14 cellular contexts compared by ENCODE assay signal in genomic region chr22:48093981-48094380, GRCh38.
A peak's percentile ranks its signal among the peaks of the same experiment; 100 is the strongest.
DNase-seq lines count a peak whose midpoint lies in the region; FAIRE-seq and TF ChIP-seq lines count a peak whose summit lies in the region.
"Had no signal": no experiment of that assay in that cellular context is flagged by ENCODE, and none has a peak within 500 bp of the region (broad histone marks: within the 10 kb centered on the region; RNA-seq: fewer than 3 reads in every experiment).

No MANE protein-coding gene starts in this region.

- no peak overlapping the region for H4K8ac ChIP-seq in neuronal stem cell (ENCODE audit: low read depth, low read length)

- H4K20me1 ChIP-seq in BLaER1: no peaks in the 10 kb centered on the region

- H3K9me3 ChIP-seq in BLaER1 (no peaks in the 10 kb centered on the region), neuronal stem cell (replicated peaks in 1 of 2; ENCODE audit: control insufficient read depth in 2 of 2, insufficient read depth in 1 of 2, low read depth in 1 of 2, low read length in 2 of 2) (no peaks in the 10 kb centered on the region)
- H3K9me3 ChIP-seq: A549, HAP-1 had no signal

- H2AK5ac ChIP-seq in neuronal stem cell (ENCODE audit: low read depth, low read length): no peak overlapping the region

- H3K27ac ChIP-seq in BLaER1 (no peak overlapping the region), neuronal stem cell (replicated peaks; ENCODE audit: low read length) (no peak overlapping the region)
- H3K27ac ChIP-seq: A549 had no signal

- H4K91ac ChIP-seq in neuronal stem cell (ENCODE audit: low read depth, low read length, poor library complexity): no peak overlapping the region

- no peak overlapping the region for H2BK15ac ChIP-seq in neuronal stem cell (ENCODE audit: low read length)

- no peaks in the 10 kb centered on the region for H3K27me3 ChIP-seq in BLaER1
- peaks cover 0 to 3% (median 0%) of the 10 kb centered on the region in 3 experiments for H3K27me3 ChIP-seq in neuronal stem cell (ENCODE audit: control insufficient read depth in 3 of 3, insufficient read depth in 3 of 3, low read depth in 1 of 3, low read length in 3 of 3)

- H3K23ac ChIP-seq in neuronal stem cell (ENCODE audit: low read depth, low read length, poor library complexity): no peak overlapping the region

- no peak overlapping the region for H2BK120ac ChIP-seq in neuronal stem cell (ENCODE audit: low read depth, low read length)

- H3K79me1 ChIP-seq in neuronal stem cell (ENCODE audit: low read depth, low read length): no peaks in the 10 kb centered on the region

- no peak overlapping the region for H2BK12ac ChIP-seq in neuronal stem cell (ENCODE audit: low read length)

- H3K18ac ChIP-seq in neuronal stem cell (ENCODE audit: low read length): no peak overlapping the region

- H3K9ac ChIP-seq in BLaER1 (no peak overlapping the region), neuronal stem cell (ENCODE audit: low read depth, low read length, poor library complexity) (no peak overlapping the region)

- H3K4me2 ChIP-seq in BLaER1: peak overlapping the region; percentile 50
- no peak overlapping the region for H3K4me2 ChIP-seq in neuronal stem cell (ENCODE audit: insufficient read depth, low read length, poor library complexity, severe bottlenecking)
- H3K4me2 ChIP-seq: A549 had no signal

- H3K36me3 ChIP-seq in BLaER1: no peaks in the 10 kb centered on the region
- H3K36me3 ChIP-seq in neuronal stem cell (replicated peaks in 1 of 2; ENCODE audit: control insufficient read depth in 2 of 2, insufficient read depth in 2 of 2, low read length in 2 of 2): no peaks in the 10 kb centered on the region
- H3K36me3 ChIP-seq: HAP-1 had no signal

- no peak for TF ChIP-seq POLR2A in GM12891 (IDR thresholded peaks at IDR 0.05; ENCODE audit: low read depth, low read length)

- H3K4me3 ChIP-seq in BLaER1 (no peak overlapping the region), neuronal stem cell (ENCODE audit: low read length in 2 of 2) (no peak overlapping the region)
- H3K4me3 ChIP-seq: A549, HAP-1 had no signal

- peaks cover 89% of the 10 kb centered on the region for H3K4me1 ChIP-seq in BLaER1
- H3K4me1 ChIP-seq in neuronal stem cell (ENCODE audit: control insufficient read depth in 2 of 2, insufficient read depth in 1 of 2, low read depth in 1 of 2, low read length in 2 of 2): peaks cover 0 to 6% of the 10 kb centered on the region in 2 donors
- H3K4me1 ChIP-seq: HAP-1 had no signal

- no peak overlapping the region for H2BK5ac ChIP-seq in neuronal stem cell (ENCODE audit: low read length)

- H3K4ac ChIP-seq in neuronal stem cell (ENCODE audit: low read length): no peak overlapping the region

- no CpG with 5 or more reads among the region's 8 CpGs for WGBS in neuronal stem cell (ENCODE audit: extremely low coverage in 2 of 2, insufficient read length in 2 of 2, insufficient replicate concordance in 1 of 2), 2 donors

- H3K14ac ChIP-seq in neuronal stem cell (ENCODE audit: low read length): no peak overlapping the region

- no peak for DNase-seq in GM12891 (ENCODE audit: insufficient read length, low spot score)
- peak; percentile 21 for DNase-seq in MV-4-11 (lab: John Stamatoyannopoulos, UW)
- DNase-seq in islet precursor cell: peak; percentile 5
- no peak for DNase-seq in NCI-H1048 (lab: John Stamatoyannopoulos, UW)
- DNase-seq in NCI-H748 treated with DMSO at 0.1 percent for 48 hours (lab: John Stamatoyannopoulos, UW): no peak
- DNase-seq in neuronal stem cell (ENCODE audit: low spot score): no peak
- DNase-seq: CD4-positive, CD25-positive, alpha-beta regulatory T cell; DMS53; GF-D8; GOT3 had no signal

- no peak for FAIRE-seq in GM12891 (lab: Jason Lieb, UNC)
- FAIRE-seq: A549, GM18507 had no signal

- no peak overlapping the region for H2AFZ ChIP-seq in neuronal stem cell (ENCODE audit: low read length)

TF ChIP-seq in GM12891, 5 proteins besides CTCF, POLR2A, EP300 and RAD21:
- TF ChIP-seq SPI1 (IDR thresholded peaks at IDR 0.05; ENCODE audit: low read depth, low read length) (peak; percentile 73; the same call in 1 of the 2 replicates), TAF1 (IDR thresholded peaks at IDR 0.05; ENCODE audit: low read depth, low read length) (no peak)

Comparison
In these comparisons a context has a peak if more than half of its experiments do, and no peak if none do; other contexts are left out.
1. DNase-seq: peak in MV-4-11 (single experiment) and islet precursor cell (single experiment); none in GM12891 (single experiment), NCI-H1048 (single experiment), NCI-H748 treated with DMSO at 0.1 percent for 48 hours (single experiment) and neuronal stem cell (single experiment).